7 cellular contexts compared by ENCODE assay signal in the genomic region with DNA sequence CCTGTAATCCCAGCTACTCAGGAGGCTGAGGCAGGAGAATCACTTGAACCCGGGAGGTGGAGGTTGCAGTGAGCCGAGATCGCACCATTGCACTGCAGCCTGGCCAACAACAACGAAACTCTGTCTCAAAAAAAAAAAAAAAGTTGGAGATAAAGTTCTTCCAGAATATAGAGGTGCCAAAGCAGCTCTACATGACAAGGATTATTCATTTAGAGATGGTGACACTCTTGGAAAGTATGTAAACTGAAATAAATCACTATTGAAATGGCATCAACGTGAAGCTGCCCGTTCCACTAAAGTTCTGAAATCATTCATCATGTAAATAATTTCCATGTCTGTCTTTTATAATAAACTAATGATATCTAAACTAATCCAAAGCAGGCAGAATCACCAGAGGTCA.
"Had no signal": no experiment of that assay in that cellular context is flagged by ENCODE, and none has a peak within 500 bp of the region (broad histone marks: within the 10 kb centered on the region; RNA-seq: fewer than 3 reads in every experiment).

No MANE protein-coding gene starts in this region.

- H3K27ac Mint-ChIP-seq: GM23338, IgD-negative memory B cell had no signal

- H3K4me3 ChIP-seq: GM23338 had no signal

- H3K9me3 Mint-ChIP-seq: GM23338, H9, IgD-negative memory B cell had no signal

- H3K27me3 Mint-ChIP-seq: IgD-negative memory B cell had no signal

- DNase-seq: H9, HCEC 1CT, KBM-7 had no signal

- ATAC-seq: GM23338, HepG2 had no signal

- H3K27ac ChIP-seq: HL-60 had no signal

- H3K4me3 Mint-ChIP-seq: GM23338, H9 had no signal
